Comparison of ENCODE assay signal across 18 cellular contexts in genomic region chr6:47098570-47098993, GRCh38. TPM values are rescaled to one million over a fixed set of nuclear protein-coding genes. Genes with fewer than 3 reads are reported as not detected.
DNase-seq lines count a peak whose midpoint lies in the region; ATAC-seq, FAIRE-seq and TF ChIP-seq lines count a peak whose summit lies in the region.
"Had no signal": no experiment of that assay in that cellular context is flagged by ENCODE, and none has a peak within 500 bp of the region (broad histone marks: within the 10 kb centered on the region; RNA-seq: fewer than 3 reads in every experiment).

No MANE protein-coding gene starts in this region.

- ATAC-seq in right cardiac atrium (peak; percentile 81 to 91), upper lobe of right lung (peak; percentile 48)

- no peak for FAIRE-seq in HTR-8/SVneo (lab: Jason Lieb, UNC)

- H3K36me3 Mint-ChIP-seq in MCF 10A (ENCODE audit: insufficient read depth, unreplicated experiment) = no peaks in the 10 kb centered on the region
- H3K36me3 Mint-ChIP-seq: memory B cell had no signal

- H3K4me3 ChIP-seq in breast epithelium = no peak overlapping the region
- no peak overlapping the region for H3K4me3 ChIP-seq in choroid plexus epithelial cell (ENCODE audit: low read depth, low read length)
- no peak overlapping the region for H3K4me3 ChIP-seq in right cardiac atrium (ENCODE audit: low read length)
- H3K4me3 ChIP-seq in upper lobe of right lung = no peak overlapping the region

- no peak overlapping the region for H3K4me3 Mint-ChIP-seq in MCF 10A (ENCODE audit: unreplicated experiment)
- H3K4me3 Mint-ChIP-seq: memory B cell had no signal

- H3K4me1 Mint-ChIP-seq in MCF 10A (ENCODE audit: insufficient read depth, unreplicated experiment) = peaks cover 18% of the 10 kb centered on the region
- H3K4me1 Mint-ChIP-seq: memory B cell had no signal

- DNase-seq in MCF 10A (ENCODE audit: unreplicated experiment) (peak; percentile 81), breast epithelium (ENCODE audit: low spot score in 2 of 2) (no peak), choroid plexus epithelial cell (ENCODE audit: low read depth) (peak; percentile 61), right cardiac atrium (peak in 2 of 3 donors; percentile 32 to 52), upper lobe of right lung (no peak), cerebellar nuclear complex (lab: John Stamatoyannopoulos, UW) (no peak), HTR-8/SVneo (ENCODE audit: insufficient read length, low spot score) (no peak), NCI-H510A (lab: John Stamatoyannopoulos, UW) (no peak)
- DNase-seq: 8988T; activated CD4-positive, alpha-beta T cell treated with anti-CD3 and anti-CD28 coated beads for 1 hour; anterior cingulate cortex; effector CD4-positive, alpha-beta T cell; hippocampal formation; NCI-H2227 treated with DMSO at 0.1 percent for 48 hours; nucleus accumbens; OCI-M1 had no signal

- no TSS peak for BruUV-seq in MCF 10A (replicated peaks; lab: Mats Ljungman, UMichigan)

- no peak overlapping the region for H3K27ac Mint-ChIP-seq in MCF 10A (ENCODE audit: low read depth, unreplicated experiment)
- H3K27ac Mint-ChIP-seq: memory B cell had no signal

- no peak for TF ChIP-seq CTCF in MCF 10A (IDR thresholded peaks at IDR 0.05; ENCODE audit: unreplicated experiment)
- no peak for TF ChIP-seq CTCF in breast epithelium (IDR thresholded peaks at IDR 0.05)
- TF ChIP-seq CTCF in choroid plexus epithelial cell (conservative IDR thresholded peaks at IDR 0.05; ENCODE audit: low read depth, low read length) = no peak
- no peak for TF ChIP-seq CTCF in upper lobe of right lung (IDR thresholded peaks at IDR 0.05)

- 34% methylated on average over 6 of the region's 6 CpGs for WGBS in right cardiac atrium

- no peaks in the 10 kb centered on the region for H3K27me3 Mint-ChIP-seq in MCF 10A (ENCODE audit: insufficient read depth, unreplicated experiment)

- H3K4me1 ChIP-seq in breast epithelium (peaks cover 0 to 8% of the 10 kb centered on the region in 2 donors), right cardiac atrium (ENCODE audit: control insufficient read depth, insufficient read depth, low read length) (no peaks in the 10 kb centered on the region), upper lobe of right lung (peaks cover 21% of the 10 kb centered on the region)

- H3K27ac ChIP-seq in breast epithelium (no peak overlapping the region), right cardiac atrium (ENCODE audit: low read length) (no peak overlapping the region), upper lobe of right lung (no peak overlapping the region)

- POLR2A ChIA-PET in MCF 10A (lab: Yijun Ruan, JAX) = interaction anchor here (0.5 to 4.3 kb wide), 18 partner anchors 15 to 211 kb away, joined by 3 to 68 read pairs (median 4); partner anchors contain the start of genes ADGRF1 and TNFRSF21

- CTCF ChIA-PET in MCF 10A (lab: Yijun Ruan, JAX) = interaction anchor here (0.5 to 7.0 kb wide), 29 partner anchors 8 to 1047 kb away, joined by 3 to 136 read pairs (median 4); partner anchors contain the start of gene TNFRSF21

- H3K36me3 ChIP-seq in breast epithelium = no peaks in the 10 kb centered on the region
- no peaks in the 10 kb centered on the region for H3K36me3 ChIP-seq in upper lobe of right lung

- no peaks in the 10 kb centered on the region for H3K9me3 ChIP-seq in breast epithelium
- H3K9me3 ChIP-seq in right cardiac atrium (ENCODE audit: control insufficient read depth, low read length) = no peaks in the 10 kb centered on the region
- no peaks in the 10 kb centered on the region for H3K9me3 ChIP-seq in upper lobe of right lung

- no peak for TF ChIP-seq POLR2A in breast epithelium (IDR thresholded peaks at IDR 0.05)

- H3K27me3 ChIP-seq in breast epithelium (no peaks in the 10 kb centered on the region), right cardiac atrium (ENCODE audit: control insufficient read depth, insufficient read depth) (no peaks in the 10 kb centered on the region), upper lobe of right lung (no peaks in the 10 kb centered on the region)

- H3K9me3 Mint-ChIP-seq in MCF 10A (ENCODE audit: unreplicated experiment) = no peaks in the 10 kb centered on the region
- H3K9me3 Mint-ChIP-seq: memory B cell had no signal

- intact Hi-C loops in MCF 10A (cut with micrococcal nuclease) = loop anchor here (5.0 kb wide), 2 partner anchors 39 to 84 kb away; no protein-coding TSS in a partner anchor
- intact Hi-C loops in breast epithelium (cut with DNase I; ENCODE audit: low total_unique reads) = no loop called here
- intact Hi-C loops in right cardiac atrium (cut with DNase I) = loop anchor here in 3 of 4 donors (2.0 to 5.0 kb wide), 3 partner anchors 139 to 210 kb away; partner anchors contain the start of gene TNFRSF21 (in 3 of the 3)
- intact Hi-C loops in upper lobe of right lung (cut with DNase I) = no loop called here

RNA-seq across cellular contexts. Expression of gene ADGRF1, which starts 56.5 kb away (rescaled TPM):
- total RNA-seq in MCF 10A (2022) = 1.3 and 3.5 TPM in 2 replicates
- 1 to 10 TPM in 1 of 3 donors, under 1 TPM in 1, not detected in 1; 0.66 to 3.5 TPM for total RNA-seq in breast epithelium
- not detected for total RNA-seq in right cardiac atrium
- polyA plus RNA-seq in right cardiac atrium = not detected
- 12.9 TPM for total RNA-seq in upper lobe of right lung
- total RNA-seq: T-helper 1 cell treated with Interleukin-12 subunit alpha and Interleukin-12 subunit beta and Interleukin-4 antibody, amounts not matched to agents 30 ng/mL and 1 ng/mL, for 36 hours had no signal

Comparison
In these comparisons a context has a peak if more than half of its experiments do, and no peak if none do; other contexts are left out.
1. DNase-seq: peak in MCF 10A (single experiment), choroid plexus epithelial cell (single experiment) and right cardiac atrium (2 of 3); none in breast epithelium (0 of 2), upper lobe of right lung (single experiment), cerebellar nuclear complex (0 of 2), HTR-8/SVneo (single experiment) and NCI-H510A (single experiment).
2. intact Hi-C loops: an anchor here in MCF 10A (5.0 kb wide) and right cardiac atrium (2.0 to 5.0 kb wide); none called in breast epithelium and upper lobe of right lung.